ENCODE assay signal across 23 cellular contexts in genomic region chr7:34672430-34672829, GRCh38. TPM values are rescaled to one million over a fixed set of nuclear protein-coding genes. Genes with fewer than 3 reads are reported as not detected.
DNase-seq lines count a peak whose midpoint lies in the region; ATAC-seq, FAIRE-seq and TF ChIP-seq lines count a peak whose summit lies in the region.
"Had no signal": no experiment of that assay in that cellular context is flagged by ENCODE, and none has a peak within 500 bp of the region (broad histone marks: within the 10 kb centered on the region; RNA-seq: fewer than 3 reads in every experiment).

No MANE protein-coding gene starts in this region.

- H3K79me2 ChIP-seq in astrocyte (ENCODE audit: insufficient read depth, low read length) (no peaks in the 10 kb centered on the region), HepG2 (ENCODE audit: insufficient read depth, low read length) (no peaks in the 10 kb centered on the region)

- no peaks in the 10 kb centered on the region for H3K36me3 Mint-ChIP-seq in Calu3 (ENCODE audit: insufficient read depth, unreplicated experiment)
- H3K36me3 Mint-ChIP-seq in astrocyte (ENCODE audit: low read depth, unreplicated experiment) = no peaks in the 10 kb centered on the region
- H3K36me3 Mint-ChIP-seq: T-cell had no signal

- H3K27me3 Mint-ChIP-seq in Calu3 (ENCODE audit: unreplicated experiment) = no peaks in the 10 kb centered on the region
- no peaks in the 10 kb centered on the region for H3K27me3 Mint-ChIP-seq in astrocyte (ENCODE audit: low read depth, unreplicated experiment)

- H3K9me3 Mint-ChIP-seq in Calu3 (ENCODE audit: low read depth, unreplicated experiment) = no peaks in the 10 kb centered on the region
- no peaks in the 10 kb centered on the region for H3K9me3 Mint-ChIP-seq in astrocyte (ENCODE audit: unreplicated experiment)
- H3K9me3 Mint-ChIP-seq: activated T-helper 1 cell treated with anti-CD3 and anti-CD28 coated beads, Interleukin-12 subunit alpha, Interleukin-12 subunit beta, Interleukin-2, Interleukin-4 antibody, amounts not matched to agents 30 ng/mL and 10 ng/mL and 1 ng/mL, durations not matched to agents 14 hours and 24 hours and 36 hours; endodermal cell; T-cell had no signal

- POLR2A ChIA-PET in HepG2 (lab: Yijun Ruan, JAX) = interaction anchor here (1.0 kb wide), 1 partner anchor 85 kb away, joined by 3 read pairs; no protein-coding TSS in a partner anchor

- FAIRE-seq in astrocyte (lab: Jason Lieb, UNC) (no peak), HepG2 (lab: Jason Lieb, UNC) (no peak)
- FAIRE-seq: G401.6 had no signal

- no peak overlapping the region for H3K4me3 Mint-ChIP-seq in Calu3 (ENCODE audit: low read depth, unreplicated experiment)
- no peak overlapping the region for H3K4me3 Mint-ChIP-seq in astrocyte (ENCODE audit: unreplicated experiment)
- H3K4me3 Mint-ChIP-seq: activated T-helper 1 cell treated with anti-CD3 and anti-CD28 coated beads, Interleukin-12 subunit alpha, Interleukin-12 subunit beta, Interleukin-2, Interleukin-4 antibody, amounts not matched to agents 30 ng/mL and 10 ng/mL and 1 ng/mL, durations not matched to agents 14 hours and 24 hours and 36 hours; endodermal cell; T-cell had no signal

- TF ChIP-seq EP300 in HepG2 (IDR thresholded peaks at IDR 0.05; ENCODE audit: low read depth in 2 of 2, low read length in 2 of 2) (no peak), HepG2 (CRISPR knock-in tag; IDR thresholded peaks at IDR 0.05; ENCODE audit: borderline replicate concordance) (no peak)

- H3K4me3 ChIP-seq in astrocyte (ENCODE audit: insufficient read depth, low read depth, low read length) (no peak overlapping the region), HepG2 (replicated peaks in 1 of 3; ENCODE audit: insufficient read depth in 1 of 3, low read depth in 2 of 3, low read length in 3 of 3) (no peak overlapping the region), spleen (no peak overlapping the region)
- H3K4me3 ChIP-seq: gastrocnemius medialis had no signal

- H3K27me3 ChIP-seq in astrocyte (ENCODE audit: insufficient read depth, low read length) (no peaks in the 10 kb centered on the region), HepG2 (ENCODE audit: control insufficient read depth in 1 of 2, insufficient read depth in 2 of 2, low read length in 2 of 2) (no peaks in the 10 kb centered on the region), spleen (replicated peaks in 1 of 7) (no peaks in the 10 kb centered on the region)
- H3K27me3 ChIP-seq: gastrocnemius medialis had no signal

- TF ChIP-seq POLR2A in HepG2 (IDR thresholded peaks at IDR 0.05; ENCODE audit: insufficient read depth in 1 of 2, low read depth in 2 of 2, low read length in 2 of 2) = no peak
- TF ChIP-seq POLR2A in spleen (IDR thresholded peaks at IDR 0.05) = no peak

- CTCF ChIA-PET in Calu3 (lab: Charles Lee) = interaction anchor here (1.0 to 1.2 kb wide), 2 partner anchors 13 to 76 kb away, joined by 3 to 4 read pairs; no protein-coding TSS in a partner anchor
- CTCF ChIA-PET in HepG2 (lab: Yijun Ruan, JAX; ENCODE audit: low intra/inter-chr PET ratio, low total read pairs) = no interaction called here

- H3K36me3 ChIP-seq in astrocyte (ENCODE audit: insufficient read depth, low read length) = no peaks in the 10 kb centered on the region
- H3K36me3 ChIP-seq in HepG2 (replicated peaks in 1 of 2; ENCODE audit: control insufficient read depth in 1 of 2, insufficient read depth in 2 of 2, low read length in 2 of 2) = peaks cover 1 to 3% of the 10 kb centered on the region in 2 experiments; a peak in 2 of 5 replicates
- no peaks in the 10 kb centered on the region for H3K36me3 ChIP-seq in spleen
- H3K36me3 ChIP-seq: gastrocnemius medialis, WERI-Rb-1 had no signal

- in situ Hi-C loops in HepG2 (cut with HindIII; ENCODE audit: extremely low pct_ligation_motif_present, low pct_unique_long_range_greater_than_20kb) = no loop called here

- H3K9me3 ChIP-seq in astrocyte (ENCODE audit: insufficient read depth, low read depth, low read length) (no peaks in the 10 kb centered on the region), HepG2 (ENCODE audit: low read length) (no peaks in the 10 kb centered on the region), spleen (no peaks in the 10 kb centered on the region)
- H3K9me3 ChIP-seq: gastrocnemius medialis had no signal

- no peaks in the 10 kb centered on the region for H3K4me1 ChIP-seq in astrocyte (ENCODE audit: insufficient read depth, low read length)
- peaks cover 9% of the 10 kb centered on the region for H3K4me1 ChIP-seq in HepG2 (ENCODE audit: insufficient read depth, low read length)
- no peaks in the 10 kb centered on the region for H3K4me1 ChIP-seq in spleen
- H3K4me1 ChIP-seq: gastrocnemius medialis had no signal

- TF ChIP-seq CTCF in Calu3 (IDR thresholded peaks at IDR 0.05; ENCODE audit: unreplicated experiment) (no peak), astrocyte (IDR thresholded peaks at IDR 0.05; ENCODE audit: insufficient read depth, low read depth, low read length) (no peak), HepG2 (CRISPR knock-in tag; IDR thresholded peaks at IDR 0.05) (no peak), spleen (IDR thresholded peaks at IDR 0.05 in 8 of 11, conservative IDR thresholded peaks at IDR 0.05 in 3 of 11) (no peak)

- BruUV-seq in Calu3 (replicated peaks; lab: Mats Ljungman, UMichigan) = no TSS peak
- no TSS peak for BruUV-seq in HepG2 (replicated peaks; lab: Mats Ljungman, UMichigan)

- H3K27ac Mint-ChIP-seq in Calu3 (ENCODE audit: unreplicated experiment) (peak overlapping the region; percentile 30), astrocyte (ENCODE audit: unreplicated experiment) (no peak overlapping the region)
- H3K27ac Mint-ChIP-seq: activated T-helper 1 cell treated with anti-CD3 and anti-CD28 coated beads, Interleukin-12 subunit alpha, Interleukin-12 subunit beta, Interleukin-2, Interleukin-4 antibody, amounts not matched to agents 30 ng/mL and 10 ng/mL and 1 ng/mL, durations not matched to agents 14 hours and 24 hours and 36 hours; endodermal cell; T-cell had no signal

- H2AFZ ChIP-seq in astrocyte (ENCODE audit: low read depth, low read length) = no peak overlapping the region
- no peak overlapping the region for H2AFZ ChIP-seq in HepG2 (ENCODE audit: low read length)

- H3K9ac ChIP-seq in astrocyte (ENCODE audit: low read length) = no peak overlapping the region
- H3K9ac ChIP-seq in HepG2 (ENCODE audit: insufficient read depth, low read depth, low read length) = no peak overlapping the region

- H4K20me1 ChIP-seq in astrocyte (ENCODE audit: insufficient read depth, low read length) (no peaks in the 10 kb centered on the region), HepG2 (ENCODE audit: insufficient read depth, low read length) (no peaks in the 10 kb centered on the region; the same call in 1 of the 2 replicates)

- H3K4me2 ChIP-seq in astrocyte (ENCODE audit: low read length) = peak overlapping the region; percentile 49
- no peak overlapping the region for H3K4me2 ChIP-seq in HepG2 (ENCODE audit: low read depth, low read length)

- H3K27ac ChIP-seq in astrocyte (ENCODE audit: low read depth, low read length) (no peak overlapping the region), HepG2 (ENCODE audit: extremely low read length, insufficient read depth, low read length) (no peak overlapping the region), spleen (no peak overlapping the region)
- H3K27ac ChIP-seq: gastrocnemius medialis, WERI-Rb-1 had no signal

- intact Hi-C loops in Calu3 (cut with micrococcal nuclease; ENCODE audit: unreplicated experiment) (loop anchor here (5.0 to 10.0 kb wide), 2 partner anchors 365 to 512 kb away; partner anchors contain the start of gene DPY19L1), HepG2 (cut with micrococcal nuclease; ENCODE audit: unreplicated experiment) (loop anchor here (10.0 kb wide), 1 partner anchor 362 kb away; the partner anchor contains the start of gene DPY19L1), spleen (cut with DNase I; ENCODE audit: low total_unique reads) (no loop called here)

- ATAC-seq in HepG2 = peak; percentile 29; the same call in 1 of the 3 replicates
- no peak for ATAC-seq in GM21825 (IDR thresholded peaks at IDR 0.05; ENCODE audit: unreplicated experiment)
- ATAC-seq: gastrocnemius medialis, left ventricle myocardium superior, right cardiac atrium, T-cell had no signal

- no peak for TF ChIP-seq RAD21 in HepG2 (CRISPR knock-in tag; IDR thresholded peaks at IDR 0.05)

- DNase-seq in Calu3 (peak; percentile 16), LHCN-M2 (ENCODE audit: low read depth) (peak; percentile 37), astrocyte (ENCODE audit: low read depth) (peak; percentile 67), HepG2 (ENCODE audit: low spot score) (no peak), spleen (no peak), inferior parietal cortex (ENCODE audit: extremely low spot score) (no peak), cerebellar cortex (ENCODE audit: low spot score) (no peak)
- DNase-seq: activated CD8-positive, alpha-beta memory T cell treated with anti-CD3 and anti-CD28 coated beads for 24 hours; AML-193; endodermal cell; gastrocnemius medialis; left ventricle myocardium superior; NCI-H1417 treated with DMSO at 0.1 percent for 48 hours; occipital lobe; right cardiac atrium; stimulated activated CD4-positive, alpha-beta T cell treated with anti-CD3 and anti-CD28 coated beads, Interleukin-1b, Interleukin-23, amount 100 ng/mL, for 48 hours; T-cell; WERI-Rb-1 had no signal

- peaks cover 30% of the 10 kb centered on the region for H3K4me1 Mint-ChIP-seq in Calu3 (ENCODE audit: low read depth, unreplicated experiment)
- H3K4me1 Mint-ChIP-seq in astrocyte (ENCODE audit: low read depth, unreplicated experiment) = peaks cover 4% of the 10 kb centered on the region
- H3K4me1 Mint-ChIP-seq: T-cell had no signal

- 95% methylated on average over 6 of the region's 6 CpGs for WGBS in HepG2 (ENCODE audit: low lambda C conversion rate)
- 74 to 93% (median 87%) methylated on average over 6 of the region's 6 CpGs for WGBS in spleen, 5 donors

RNA-seq across cellular contexts. Expression of gene NPSR1, which starts 14.4 kb away (rescaled TPM):
- total RNA-seq in Calu3 (2022) (not detected in 2 replicates), LHCN-M2 (2014; rRNA removed) (not detected in 2 replicates), astrocyte (not detected in 2 replicates), HepG2 (2016; rRNA removed; fragmentation: Illumina TruSeq; extraction: Trizol) (not detected in 2 replicates), spleen (not detected)
- not detected for polyA plus RNA-seq in LHCN-M2 (2012)
- total RNA-seq in HepG2 (2016; cell fraction: cytosol; rRNA removed; fragmentation: Illumina TruSeq; extraction: Trizol; ENCODE audit: low read depth) = not detected in 2 replicates
- not detected in 2 replicates for total RNA-seq in HepG2 (2016; cell fraction: insoluble cytoplasmic fraction; rRNA removed; fragmentation: Illumina TruSeq; extraction: Trizol)
- not detected in 2 replicates for total RNA-seq in HepG2 (2016; cell fraction: membrane; rRNA removed; fragmentation: Illumina TruSeq; extraction: Trizol)
- not detected in 2 replicates for total RNA-seq in HepG2 (2016; cell fraction: nucleus; rRNA removed; fragmentation: Illumina TruSeq; extraction: Trizol)
- polyA plus RNA-seq in HepG2 (2011; rRNA removed) (not detected in 2 replicates), spleen (not detected)
- not detected in 2 replicates for polyA plus RNA-seq in HepG2 (2011; cell fraction: cytosol; rRNA removed)
- polyA plus RNA-seq in HepG2 (2011; cell fraction: nucleus; rRNA removed) = not detected in 2 replicates
- polyA plus RNA-seq in HepG2 (2012) = not detected in 2 replicates
- polyA plus RNA-seq in HepG2 (2016; cell fraction: cytosol; fragmentation: Illumina TruSeq; extraction: Trizol; ENCODE audit: low read depth) = not detected in 2 replicates
- not detected in 2 replicates for polyA plus RNA-seq in HepG2 (2016; cell fraction: insoluble cytoplasmic fraction; fragmentation: Illumina TruSeq; extraction: Trizol; ENCODE audit: low read depth)
- not detected in 2 replicates for polyA plus RNA-seq in HepG2 (2016; cell fraction: membrane; fragmentation: Illumina TruSeq; extraction: Trizol; ENCODE audit: low read depth)
- not detected in 2 replicates for polyA plus RNA-seq in HepG2 (2016; cell fraction: nucleus; fragmentation: Illumina TruSeq; extraction: Trizol; ENCODE audit: insufficient read depth, low read depth)
- not detected in 2 replicates for polyA minus RNA-seq in HepG2 (2011; rRNA and poly(A)+ RNA removed; ENCODE audit: low replicate concordance)
- not detected in 2 replicates for polyA minus RNA-seq in HepG2 (2011; cell fraction: cytosol; rRNA and poly(A)+ RNA removed)
- not detected in 2 replicates for polyA minus RNA-seq in HepG2 (2011; cell fraction: nucleus; rRNA and poly(A)+ RNA removed)
- total RNA-seq: activated T-helper 1 cell treated with anti-CD3 and anti-CD28 coated beads, Interleukin-12 subunit alpha, Interleukin-12 subunit beta, Interleukin-2, Interleukin-4 antibody, amounts not matched to agents 30 ng/mL and 10 ng/mL and 1 ng/mL, durations not matched to agents 14 hours and 24 hours and 36 hours; chondrocyte; endodermal cell; gastrocnemius medialis; left ventricle myocardium superior; occipital lobe; right cardiac atrium; T-cell had no signal
- polyA plus RNA-seq: adipose tissue, right cardiac atrium had no signal

Comparison
In these comparisons a context has a peak if more than half of its experiments do, and no peak if none do; other contexts are left out.
1. DNase-seq: peak in Calu3 (single experiment), LHCN-M2 (single experiment) and astrocyte (single experiment); none in HepG2 (single experiment), spleen (single experiment), inferior parietal cortex (single experiment) and cerebellar cortex (single experiment).